Comparison of ENCODE assay signal across 2 cellular contexts in the genomic region with DNA sequence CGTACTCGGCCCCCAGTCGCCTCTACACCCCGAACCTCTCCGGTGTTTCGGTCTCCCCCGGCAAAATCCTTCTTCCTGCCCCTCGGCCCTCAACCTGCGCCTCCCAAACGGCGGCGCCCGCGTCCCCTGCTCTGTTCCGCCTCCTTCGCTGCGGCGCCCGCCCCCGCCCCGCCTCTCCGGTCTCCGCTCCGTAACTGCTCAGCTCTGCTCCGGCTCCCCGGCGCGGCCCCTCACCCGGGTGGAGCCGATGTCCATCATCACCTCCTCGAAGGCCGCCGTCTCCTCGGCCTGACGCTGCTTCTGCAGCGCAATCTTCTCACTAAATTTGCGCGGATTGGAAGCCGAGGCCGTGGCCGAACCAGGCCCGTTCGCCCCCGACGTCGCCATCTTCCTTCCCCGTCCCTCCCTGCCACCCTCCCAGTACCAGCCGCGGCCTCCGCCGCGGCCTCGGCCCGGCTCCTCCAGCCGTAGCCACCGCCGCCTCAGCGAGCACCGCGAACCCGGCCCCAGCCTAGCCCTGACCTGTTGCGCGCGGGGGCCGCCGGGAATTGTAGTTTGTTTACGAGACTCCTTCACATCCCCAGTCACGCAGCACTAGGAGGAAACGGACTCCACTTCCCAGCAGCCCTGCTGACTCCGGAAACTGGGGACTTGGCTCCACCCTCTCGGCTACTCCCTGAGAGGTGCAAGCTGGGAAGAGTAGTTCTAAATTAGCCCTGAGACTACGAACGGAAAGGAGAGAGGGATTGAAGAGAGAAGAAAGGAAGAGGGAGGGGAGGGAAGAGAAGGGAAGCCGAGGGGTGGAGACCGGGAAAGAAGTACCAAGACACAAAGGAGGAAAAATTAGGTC.
TF ChIP-seq lines count a peak whose summit lies in the region.

A gene with protein sequence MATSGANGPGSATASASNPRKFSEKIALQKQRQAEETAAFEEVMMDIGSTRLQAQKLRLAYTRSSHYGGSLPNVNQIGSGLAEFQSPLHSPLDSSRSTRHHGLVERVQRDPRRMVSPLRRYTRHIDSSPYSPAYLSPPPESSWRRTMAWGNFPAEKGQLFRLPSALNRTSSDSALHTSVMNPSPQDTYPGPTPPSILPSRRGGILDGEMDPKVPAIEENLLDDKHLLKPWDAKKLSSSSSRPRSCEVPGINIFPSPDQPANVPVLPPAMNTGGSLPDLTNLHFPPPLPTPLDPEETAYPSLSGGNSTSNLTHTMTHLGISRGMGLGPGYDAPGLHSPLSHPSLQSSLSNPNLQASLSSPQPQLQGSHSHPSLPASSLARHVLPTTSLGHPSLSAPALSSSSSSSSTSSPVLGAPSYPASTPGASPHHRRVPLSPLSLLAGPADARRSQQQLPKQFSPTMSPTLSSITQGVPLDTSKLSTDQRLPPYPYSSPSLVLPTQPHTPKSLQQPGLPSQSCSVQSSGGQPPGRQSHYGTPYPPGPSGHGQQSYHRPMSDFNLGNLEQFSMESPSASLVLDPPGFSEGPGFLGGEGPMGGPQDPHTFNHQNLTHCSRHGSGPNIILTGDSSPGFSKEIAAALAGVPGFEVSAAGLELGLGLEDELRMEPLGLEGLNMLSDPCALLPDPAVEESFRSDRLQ (minus strand): TSS at position 502 of the 850 bp plus-strand sequence. CDS start 115 bp downstream, at position 387.

TF ChIP-seq in IMR-90, 13 proteins besides CTCF, POLR2A, EP300 and RAD21:
- TF ChIP-seq MAFK (IDR thresholded peaks at IDR 0.05; ENCODE audit: low read depth, low read length) (peak; percentile 36; the same call in 1 of the 2 replicates), SMC3 (IDR thresholded peaks at IDR 0.05; ENCODE audit: low read depth, low read length) (no peak), MAZ (IDR thresholded peaks at IDR 0.05; ENCODE audit: borderline replicate concordance, low read depth, low read length) (peak; percentile 55; the same call in 1 of the 2 replicates), BHLHE40 (IDR thresholded peaks at IDR 0.05; ENCODE audit: low read depth, low read length) (no peak), MXI1 (IDR thresholded peaks at IDR 0.05; ENCODE audit: borderline replicate concordance, low read depth, low read length) (no peak), CHD1 (IDR thresholded peaks at IDR 0.05; ENCODE audit: low read depth, low read length) (no peak), FOS (IDR thresholded peaks at IDR 0.05; ENCODE audit: low read depth, low read length) (no peak), RCOR1 (IDR thresholded peaks at IDR 0.05; ENCODE audit: insufficient replicate concordance, low read length) (no peak), RFX5 (IDR thresholded peaks at IDR 0.05; ENCODE audit: low read depth, low read length) (no peak), NFE2L2 (IDR thresholded peaks at IDR 0.05; ENCODE audit: low read depth, low read length) (0 out of 2 replicates have a peak, but pooled peaks have one; percentile 1), CEBPB (IDR thresholded peaks at IDR 0.05; ENCODE audit: low read depth, low read length) (no peak)
- TF ChIP-seq, protein P1, sequence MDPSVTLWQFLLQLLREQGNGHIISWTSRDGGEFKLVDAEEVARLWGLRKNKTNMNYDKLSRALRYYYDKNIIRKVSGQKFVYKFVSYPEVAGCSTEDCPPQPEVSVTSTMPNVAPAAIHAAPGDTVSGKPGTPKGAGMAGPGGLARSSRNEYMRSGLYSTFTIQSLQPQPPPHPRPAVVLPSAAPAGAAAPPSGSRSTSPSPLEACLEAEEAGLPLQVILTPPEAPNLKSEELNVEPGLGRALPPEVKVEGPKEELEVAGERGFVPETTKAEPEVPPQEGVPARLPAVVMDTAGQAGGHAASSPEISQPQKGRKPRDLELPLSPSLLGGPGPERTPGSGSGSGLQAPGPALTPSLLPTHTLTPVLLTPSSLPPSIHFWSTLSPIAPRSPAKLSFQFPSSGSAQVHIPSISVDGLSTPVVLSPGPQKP (IDR thresholded peaks at IDR 0.05; ENCODE audit: borderline replicate concordance, low read depth, low read length) = no peak
- TF ChIP-seq, protein P2, sequence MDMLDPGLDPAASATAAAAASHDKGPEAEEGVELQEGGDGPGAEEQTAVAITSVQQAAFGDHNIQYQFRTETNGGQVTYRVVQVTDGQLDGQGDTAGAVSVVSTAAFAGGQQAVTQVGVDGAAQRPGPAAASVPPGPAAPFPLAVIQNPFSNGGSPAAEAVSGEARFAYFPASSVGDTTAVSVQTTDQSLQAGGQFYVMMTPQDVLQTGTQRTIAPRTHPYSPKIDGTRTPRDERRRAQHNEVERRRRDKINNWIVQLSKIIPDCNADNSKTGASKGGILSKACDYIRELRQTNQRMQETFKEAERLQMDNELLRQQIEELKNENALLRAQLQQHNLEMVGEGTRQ (IDR thresholded peaks at IDR 0.05; ENCODE audit: low read depth, low read length) = no peak
TF ChIP-seq in IMR-90: peak in this region for 3.

TF ChIP-seq in endothelial cell of umbilical vein, 7 proteins besides CTCF, POLR2A, EP300 and RAD21:
- TF ChIP-seq POLR2AphosphoS5 (IDR thresholded peaks at IDR 0.05; ENCODE audit: insufficient read depth, low read depth, low read length) = peak; percentile 81
- TF ChIP-seq, protein P3, sequence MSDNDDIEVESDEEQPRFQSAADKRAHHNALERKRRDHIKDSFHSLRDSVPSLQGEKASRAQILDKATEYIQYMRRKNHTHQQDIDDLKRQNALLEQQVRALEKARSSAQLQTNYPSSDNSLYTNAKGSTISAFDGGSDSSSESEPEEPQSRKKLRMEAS (IDR thresholded peaks at IDR 0.05; ENCODE audit: insufficient read depth, insufficient read length) = no peak
